21 cellular contexts compared by ENCODE assay signal in the genomic region with DNA sequence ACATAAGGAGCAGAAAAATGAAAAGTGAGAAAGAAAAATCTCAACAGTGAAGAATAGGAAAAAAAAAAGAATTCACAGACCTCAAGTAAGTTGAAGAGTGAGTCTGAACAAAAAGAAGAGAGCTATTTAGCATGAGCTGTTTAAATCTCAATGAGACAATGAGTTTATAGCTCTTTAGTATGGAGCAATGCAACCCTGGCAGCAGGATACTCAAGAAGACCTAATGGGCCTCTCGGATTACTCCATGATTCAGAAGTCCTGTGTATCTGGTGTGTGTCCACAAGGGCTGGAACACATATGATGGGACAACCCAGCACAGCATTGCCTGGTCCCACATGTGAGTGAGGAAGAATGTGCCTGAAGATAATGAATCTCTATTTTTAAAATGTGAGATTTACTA.
"Had no signal": no experiment of that assay in that cellular context is flagged by ENCODE, and none has a peak within 500 bp of the region (broad histone marks: within the 10 kb centered on the region; RNA-seq: fewer than 3 reads in every experiment).

No MANE protein-coding gene starts in this region.

- DNase-seq: activated CD4-positive, alpha-beta T cell treated with anti-CD3 and anti-CD28 coated beads for 48 hours; activated CD8-positive, alpha-beta T cell treated with anti-CD3 and anti-CD28 coated beads, Interleukin-2, amount 10 ng/mL, durations not matched to agents 7 days and 5 days; activated gamma-delta T cell treated with Interleukin-2 at 50 U/mL for 16 hours; central memory CD4-positive, alpha-beta T cell; colonic mucosa; left ventricle myocardium inferior; natural killer cell; nucleus accumbens; stimulated activated CD4-positive, alpha-beta T cell treated with anti-CD3 and anti-CD28 coated beads, Interleukin-15, amount 100 ng/mL, for 24 hours; stimulated activated CD4-positive, alpha-beta T cell treated with anti-CD3 and anti-CD28 coated beads, Interleukin-4, amount 100 ng/mL, for 1 hour; stimulated activated naive CD4-positive, alpha-beta T cell treated with Interleukin-2 at 50 U/mL for 16 hours; substantia nigra; T-helper 2 cell; transverse colon had no signal

- H3K27me3 Mint-ChIP-seq: activated naive CD8-positive, alpha-beta T cell; brain; memory B cell had no signal

- H3K4me3 ChIP-seq: colonic mucosa, hepatocyte, left ventricle myocardium inferior, right atrium auricular region, skin epidermis, transverse colon, vagina had no signal

- H3K4me3 Mint-ChIP-seq: activated CD8-positive, alpha-beta T cell treated with anti-CD3 and anti-CD28 coated beads, Interleukin-2, amount 10 ng/mL, durations not matched to agents 7 days and 5 days; activated naive CD8-positive, alpha-beta T cell; brain; memory B cell; natural killer cell had no signal

- H3K27me3 ChIP-seq: colonic mucosa, hepatocyte, right atrium auricular region, transverse colon, vagina had no signal

- H3K36me3 ChIP-seq: colonic mucosa, left ventricle myocardium inferior, right atrium auricular region, transverse colon, vagina had no signal

- H3K79me2 ChIP-seq: hepatocyte had no signal

- H3K27ac Mint-ChIP-seq: activated CD8-positive, alpha-beta T cell treated with anti-CD3 and anti-CD28 coated beads, Interleukin-2, amount 10 ng/mL, durations not matched to agents 7 days and 5 days; activated naive CD8-positive, alpha-beta T cell; brain; memory B cell; natural killer cell had no signal

- ATAC-seq: activated CD8-positive, alpha-beta T cell treated with anti-CD3 and anti-CD28 coated beads, Interleukin-2, amount 10 ng/mL, durations not matched to agents 7 days and 5 days; natural killer cell had no signal

- H3K9me3 ChIP-seq: colonic mucosa, left ventricle myocardium inferior, right atrium auricular region, transverse colon, vagina had no signal

- H3K4me1 Mint-ChIP-seq: memory B cell, natural killer cell had no signal

- H3K36me3 Mint-ChIP-seq: activated naive CD8-positive, alpha-beta T cell; brain; memory B cell had no signal

- H3K27ac ChIP-seq: colonic mucosa, hepatocyte, left ventricle myocardium inferior, right atrium auricular region, skin epidermis, transverse colon, vagina had no signal

- H3K4me1 ChIP-seq: colonic mucosa, left ventricle myocardium inferior, right atrium auricular region, transverse colon, vagina had no signal

- H2AFZ ChIP-seq: hepatocyte had no signal

- H3K4me2 ChIP-seq: hepatocyte had no signal
